ENCODE assay signal across 19 cellular contexts in the genomic region with DNA sequence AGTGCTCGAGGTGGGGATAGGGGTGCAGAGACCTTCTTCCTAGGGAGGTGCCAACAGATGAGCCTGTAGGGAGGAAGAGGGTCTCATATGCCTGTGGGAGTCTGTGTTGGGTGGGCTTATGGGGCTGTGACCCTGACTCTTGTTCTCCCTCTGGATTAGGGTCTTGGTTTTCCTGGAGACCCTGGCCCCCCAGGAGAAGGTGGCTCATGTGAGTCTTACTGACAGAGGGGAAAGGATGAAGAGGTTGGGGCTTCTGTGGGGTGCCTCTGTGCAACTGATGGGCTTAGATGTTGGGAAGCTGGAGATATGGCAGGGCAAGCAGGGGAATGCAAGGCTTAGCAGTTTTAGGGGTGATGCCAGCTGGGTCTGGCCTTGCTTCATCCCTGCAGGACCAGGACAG.
"Had no signal": no experiment of that assay in that cellular context is flagged by ENCODE, and none has a peak within 500 bp of the region (broad histone marks: within the 10 kb centered on the region; RNA-seq: fewer than 3 reads in every experiment).

No MANE protein-coding gene starts in this region.

- H3K27ac Mint-ChIP-seq: activated naive CD4-positive, alpha-beta T cell treated with anti-CD3 and anti-CD28 coated beads for 36 hours; activated naive CD8-positive, alpha-beta T cell treated with anti-CD3 and anti-CD28 coated beads, Interleukin-2, amount 10 ng/mL, durations not matched to agents 7 days and 5 days; immature natural killer cell; memory B cell; nephron; progenitor cell of endocrine pancreas; type B pancreatic cell had no signal

- H3K4me3 Mint-ChIP-seq: activated naive CD4-positive, alpha-beta T cell treated with anti-CD3 and anti-CD28 coated beads for 36 hours; activated naive CD8-positive, alpha-beta T cell treated with anti-CD3 and anti-CD28 coated beads, Interleukin-2, amount 10 ng/mL, durations not matched to agents 7 days and 5 days; immature natural killer cell; memory B cell; nephron; stimulated activated naive CD8-positive, alpha-beta T cell treated with anti-CD3 and anti-CD28 coated beads, Interleukin-15, amount 100 ng/mL, for 72 hours; type B pancreatic cell had no signal

- H3K9me3 Mint-ChIP-seq: activated naive CD4-positive, alpha-beta T cell treated with anti-CD3 and anti-CD28 coated beads for 36 hours; activated naive CD8-positive, alpha-beta T cell treated with anti-CD3 and anti-CD28 coated beads, Interleukin-2, amount 10 ng/mL, durations not matched to agents 7 days and 5 days; immature natural killer cell; memory B cell; nephron; stimulated activated naive CD8-positive, alpha-beta T cell treated with anti-CD3 and anti-CD28 coated beads, Interleukin-15, amount 100 ng/mL, for 72 hours; type B pancreatic cell had no signal

- H3K36me3 Mint-ChIP-seq: activated naive CD8-positive, alpha-beta T cell treated with anti-CD3 and anti-CD28 coated beads, Interleukin-2, amount 10 ng/mL, durations not matched to agents 7 days and 5 days; immature natural killer cell; memory B cell; type B pancreatic cell had no signal

- H3K4me1 Mint-ChIP-seq: activated naive CD8-positive, alpha-beta T cell treated with anti-CD3 and anti-CD28 coated beads, Interleukin-2, amount 10 ng/mL, durations not matched to agents 7 days and 5 days; immature natural killer cell; nephron had no signal

- ATAC-seq: stimulated activated naive CD8-positive, alpha-beta T cell treated with anti-CD3 and anti-CD28 coated beads, Interleukin-15, amount 100 ng/mL, for 72 hours had no signal

- H3K27me3 Mint-ChIP-seq: memory B cell had no signal

- DNase-seq: activated CD4-positive, alpha-beta T cell treated with anti-CD3 and anti-CD28 coated beads for 1 hour; activated CD8-positive, alpha-beta memory T cell treated with anti-CD3 and anti-CD28 coated beads for 24 hours; activated effector memory CD4-positive, alpha-beta T cell treated with anti-CD3 and anti-CD28 coated beads, Interleukin-2, amount 50 U/mL, for 16 hours; activated naive CD4-positive, alpha-beta T cell treated with anti-CD3 and anti-CD28 coated beads for 36 hours; activated naive CD8-positive, alpha-beta T cell treated with anti-CD3 and anti-CD28 coated beads, Interleukin-2, amount 10 ng/mL, durations not matched to agents 7 days and 5 days; brain microvascular endothelial cell; foreskin fibroblast; hypothalamus; immature natural killer cell; ovary; right lobe of liver; stimulated activated CD4-positive, alpha-beta T cell treated with anti-CD3 and anti-CD28 coated beads, Interleukin-2, amount 100 ng/mL, for 48 hours; stimulated activated naive CD8-positive, alpha-beta T cell treated with anti-CD3 and anti-CD28 coated beads, Interleukin-15, amount 100 ng/mL, for 72 hours; substantia nigra; T-helper 2 cell had no signal
